In genomic region chr5:43105369-43106289, GRCh38 we compare ENCODE assay signal across 8 cellular contexts. TPM values are rescaled to one million over a fixed set of nuclear protein-coding genes. Genes with fewer than 3 reads are reported as not detected.
DNase-seq lines count a peak whose midpoint lies in the region; ATAC-seq, FAIRE-seq and TF ChIP-seq lines count a peak whose summit lies in the region.

No MANE protein-coding gene starts in this region.

- H3K4me3 ChIP-seq in HUES48 (ENCODE audit: low read depth, low read length): peak overlapping the region; percentile 46

- H3K9me3 ChIP-seq in HUES48 (ENCODE audit: control insufficient read depth, insufficient read depth, low read length): no peaks in the 10 kb centered on the region

- H3K27ac ChIP-seq in HUES48 (ENCODE audit: low read depth, low read length): no peak overlapping the region

- DNase-seq in D341Med (ENCODE audit: low spot score) (peak; percentile 87), NOMO-1 treated with dmso at 0.1 percent for 144 hours (lab: John Stamatoyannopoulos, UW; ENCODE audit: unreplicated experiment) (peak; percentile 99), mesothelial cell of epicardium (ENCODE audit: low spot score in 2 of 2, unreplicated experiment in 2 of 2) (peak; percentile 66 to 88)
- peak; percentile 77 for DNase-seq in activated CD8-positive, alpha-beta memory T cell treated with anti-CD3 and anti-CD28 coated beads, Interleukin-2, amount 50 U/mL, for 1 hour (ENCODE audit: extremely low read depth)
- peak; percentile 68 to 73 for DNase-seq in stimulated activated CD8-positive, alpha-beta memory T cell treated with anti-CD3 and anti-CD28 coated beads, Interleukin-15, amount 100 ng/mL, for 4 hours (ENCODE audit: low read depth in 2 of 2)

- H3K9ac ChIP-seq in HUES48 (ENCODE audit: low read depth, low read length): no peak overlapping the region

- H3K9me3 Mint-ChIP-seq in mesothelial cell of epicardium: no peaks in the 10 kb centered on the region

- no peaks in the 10 kb centered on the region for H3K27me3 ChIP-seq in HUES48 (ENCODE audit: control insufficient read depth, insufficient read depth, low read length)

- H3K27me3 Mint-ChIP-seq in mesothelial cell of epicardium (ENCODE audit: low read depth): no peaks in the 10 kb centered on the region

- H3K36me3 ChIP-seq in HUES48 (ENCODE audit: control insufficient read depth, insufficient read depth, low read length): no peaks in the 10 kb centered on the region

- H3K36me3 Mint-ChIP-seq in mesothelial cell of epicardium: no peaks in the 10 kb centered on the region

- FAIRE-seq in endometrium (lab: Jason Lieb, UNC): peak; percentile 23

- H3K27ac Mint-ChIP-seq in mesothelial cell of epicardium: peak overlapping the region; percentile 47

- H3K4me1 Mint-ChIP-seq in mesothelial cell of epicardium: peaks cover 8% of the 10 kb centered on the region

- H3K4me1 ChIP-seq in HUES48 (ENCODE audit: control insufficient read depth, insufficient read depth, low read length): 0 out of 2 replicates have a peak, but pooled peaks cover 2% of the 10 kb centered on the region

- peak; percentile 90 for TF ChIP-seq CTCF in mesothelial cell of epicardium (IDR thresholded peaks at IDR 0.05; ENCODE audit: unreplicated experiment)

- H3K4me3 Mint-ChIP-seq in mesothelial cell of epicardium: peak overlapping the region; percentile 57

- peak; percentile 86 for ATAC-seq in GM21447 (IDR thresholded peaks at IDR 0.05; ENCODE audit: unreplicated experiment)

RNA-seq across cellular contexts. Expression of gene ZNF131, which starts 15.1 kb away (rescaled TPM):
- total RNA-seq in mesothelial cell of epicardium: 44.3 to 55.5 TPM (median 51.9 TPM) in 3 replicates
